Comparison of ENCODE assay signal across 8 cellular contexts in the genomic region with DNA sequence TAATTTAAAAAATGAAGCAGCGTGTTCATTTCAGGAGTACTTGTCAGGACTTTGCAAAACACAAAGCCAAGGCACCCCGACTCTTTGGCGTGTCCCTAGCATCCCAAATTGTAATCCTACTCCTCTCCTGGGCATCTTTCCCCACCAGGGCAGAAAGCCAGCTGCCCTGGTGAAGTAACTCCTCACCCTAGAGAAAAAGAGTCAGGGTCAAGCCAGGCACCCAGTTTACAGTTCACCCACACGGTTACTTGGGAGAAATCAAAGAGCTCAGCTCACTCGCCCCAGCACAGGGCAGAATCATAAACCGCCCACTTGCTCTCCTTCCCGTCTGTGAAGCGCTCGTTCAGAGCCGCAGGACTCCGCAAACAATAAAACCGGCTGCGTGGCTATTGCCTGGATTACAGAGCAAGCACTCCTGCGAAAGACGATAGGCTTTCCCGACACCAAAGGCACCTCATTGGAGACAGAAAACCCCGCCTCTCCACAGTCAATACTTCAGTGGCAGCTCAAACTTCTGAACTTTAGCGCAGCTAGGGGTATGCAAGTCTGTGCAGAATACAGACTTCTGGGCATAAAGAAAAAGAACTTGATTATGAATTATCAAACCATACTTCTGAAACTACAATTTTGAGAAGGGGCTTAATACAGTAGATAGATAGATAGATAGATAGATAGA.
DNase-seq lines count a peak whose midpoint lies in the region; ATAC-seq and TF ChIP-seq lines count a peak whose summit lies in the region.

No MANE protein-coding gene starts in this region.

- H3K4me3 Mint-ChIP-seq in chondrocyte (ENCODE audit: unreplicated experiment), result no peak overlapping the region

- no peaks in the 10 kb centered on the region for H3K79me2 ChIP-seq in MM.1S (ENCODE audit: low read length)

- H3F3A ChIP-seq in MM.1S (ENCODE audit: insufficient read depth, low read length), result no peaks in the 10 kb centered on the region

- TF ChIP-seq CTCF in chondrocyte (IDR thresholded peaks at IDR 0.05) (no peak), MM.1S (IDR thresholded peaks at IDR 0.05; ENCODE audit: low read length) (no peak)

- H4K20me1 ChIP-seq in MM.1S (ENCODE audit: insufficient read depth, low read length), result no peaks in the 10 kb centered on the region

- no peaks in the 10 kb centered on the region for H3K9me2 ChIP-seq in MM.1S (replicated peaks; ENCODE audit: insufficient read depth, low read length)

- H3K4me1 ChIP-seq in stomach smooth muscle (ENCODE audit: control insufficient read depth, insufficient read depth, low read length) (peaks cover 11% of the 10 kb centered on the region), MM.1S (ENCODE audit: low read length) (no peaks in the 10 kb centered on the region)

- H3K9me3 ChIP-seq in stomach smooth muscle (ENCODE audit: control insufficient read depth in 2 of 2, low read length in 2 of 2) (no peaks in the 10 kb centered on the region), MM.1S (replicated peaks; ENCODE audit: insufficient read depth, low read length) (no peaks in the 10 kb centered on the region)

- no peaks in the 10 kb centered on the region for H3K27me3 Mint-ChIP-seq in chondrocyte (ENCODE audit: low read depth)

- peak overlapping the region; percentile 78 for H3K27ac Mint-ChIP-seq in chondrocyte (ENCODE audit: unreplicated experiment)

- H3K4me1 Mint-ChIP-seq in chondrocyte (ENCODE audit: low read depth), result no peaks in the 10 kb centered on the region

- H2AFZ ChIP-seq in MM.1S (ENCODE audit: low read length), result no peak overlapping the region

- intact Hi-C loops in left colon (cut with DNase I, micrococcal nuclease), result no loop called here

- ATAC-seq in left colon (peak; percentile 97), GM21723 (IDR thresholded peaks at IDR 0.05; ENCODE audit: unreplicated experiment) (no peak)

- H3K27ac ChIP-seq in stomach smooth muscle (ENCODE audit: low read length) (peak overlapping the region; percentile 58), MM.1S (ENCODE audit: low read length) (no peak overlapping the region)

- H3K9ac ChIP-seq in stomach smooth muscle (ENCODE audit: low read length in 2 of 2) (peak overlapping the region; percentile 45 to 74), MM.1S (ENCODE audit: low read length) (no peak overlapping the region)

- no peaks in the 10 kb centered on the region for H3K9me3 Mint-ChIP-seq in chondrocyte (ENCODE audit: low read depth)

- H3K36me3 ChIP-seq in stomach smooth muscle (ENCODE audit: control insufficient read depth in 2 of 2, insufficient read depth in 2 of 2, low read length in 2 of 2), result no peaks in the 10 kb centered on the region
- H3K36me3 ChIP-seq in MM.1S (replicated peaks; ENCODE audit: insufficient read depth, low read length), result no peaks in the 10 kb centered on the region

- DNase-seq in ELF-1 (ENCODE audit: low read depth, low spot score), result peak; percentile 84
- peak; percentile 81 for DNase-seq in NCI-H2171 (lab: John Stamatoyannopoulos, UW)
- DNase-seq in chondrocyte (ENCODE audit: low spot score), result no peak
- peak; percentile 73 to 88 for DNase-seq in left colon
- DNase-seq in T1000 (lab: John Stamatoyannopoulos, UW), result no peak
- no peak for DNase-seq in MM.1S

- no peak overlapping the region for H3K4me2 ChIP-seq in MM.1S (ENCODE audit: low read depth, low read length)

- H3K4me3 ChIP-seq in stomach smooth muscle (ENCODE audit: low read length in 2 of 2) (peak overlapping the region; percentile 71 to 75), MM.1S (ENCODE audit: low read length) (no peak overlapping the region)

- H3K36me3 Mint-ChIP-seq in chondrocyte (ENCODE audit: low read depth), result no peaks in the 10 kb centered on the region

- H3K27me3 ChIP-seq in stomach smooth muscle (ENCODE audit: control insufficient read depth in 1 of 2, insufficient read depth in 2 of 2, low read length in 2 of 2), result no peaks in the 10 kb centered on the region
- no peaks in the 10 kb centered on the region for H3K27me3 ChIP-seq in MM.1S (replicated peaks; ENCODE audit: insufficient read depth, low read length)

Comparison
In these comparisons a context has a peak if more than half of its experiments do, and no peak if none do; other contexts are left out.
1. DNase-seq: peak in ELF-1 (single experiment), NCI-H2171 (single experiment) and left colon (2 of 2); none in chondrocyte (single experiment), T1000 (single experiment) and MM.1S (single experiment).